1 cellular context compared by ENCODE assay signal in genomic region chr7:1457949-1458675, GRCh38.
TF ChIP-seq lines count a peak whose summit lies in the region.

No MANE protein-coding gene starts in this region.

TF ChIP-seq in GM23338, 12 proteins besides CTCF, POLR2A, EP300 and RAD21 (continued from another document):
- TF ChIP-seq, protein P1, sequence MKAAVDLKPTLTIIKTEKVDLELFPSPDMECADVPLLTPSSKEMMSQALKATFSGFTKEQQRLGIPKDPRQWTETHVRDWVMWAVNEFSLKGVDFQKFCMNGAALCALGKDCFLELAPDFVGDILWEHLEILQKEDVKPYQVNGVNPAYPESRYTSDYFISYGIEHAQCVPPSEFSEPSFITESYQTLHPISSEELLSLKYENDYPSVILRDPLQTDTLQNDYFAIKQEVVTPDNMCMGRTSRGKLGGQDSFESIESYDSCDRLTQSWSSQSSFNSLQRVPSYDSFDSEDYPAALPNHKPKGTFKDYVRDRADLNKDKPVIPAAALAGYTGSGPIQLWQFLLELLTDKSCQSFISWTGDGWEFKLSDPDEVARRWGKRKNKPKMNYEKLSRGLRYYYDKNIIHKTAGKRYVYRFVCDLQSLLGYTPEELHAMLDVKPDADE (IDR thresholded peaks at IDR 0.05) = no peak
- TF ChIP-seq EZH2 (IDR thresholded peaks at IDR 0.05; ENCODE audit: low read depth, unreplicated experiment) = no peak
- no peak for TF ChIP-seq STAT1 (IDR thresholded peaks at IDR 0.05; ENCODE audit: unreplicated experiment)
- TF ChIP-seq REST (IDR thresholded peaks at IDR 0.05; ENCODE audit: unreplicated experiment) = no peak
- no peak for TF ChIP-seq JUNB (IDR thresholded peaks at IDR 0.05; ENCODE audit: unreplicated experiment)
TF ChIP-seq in GM23338: peak in this region for 0.
